In genomic region chr14:73712071-73712506, GRCh38 we compare ENCODE assay signal across 8 cellular contexts. TPM values are rescaled to one million over a fixed set of nuclear protein-coding genes. Genes with fewer than 3 reads are reported as not detected.
A peak's percentile ranks its signal among the peaks of the same experiment; 100 is the strongest.
DNase-seq lines count a peak whose midpoint lies in the region; ATAC-seq, FAIRE-seq and TF ChIP-seq lines count a peak whose summit lies in the region.

No MANE protein-coding gene starts in this region.

- FAIRE-seq in urothelium cell line (lab: Jason Lieb, UNC): peak; percentile 97

- H3K27me3 ChIP-seq in cardiac muscle cell (no peaks in the 10 kb centered on the region), lower lobe of right lung (ENCODE audit: low read depth) (no peaks in the 10 kb centered on the region), body of pancreas (no peaks in the 10 kb centered on the region)

- 55 to 77% methylated on average over 11 of the region's 11 CpGs for WGBS in body of pancreas, 2 donors

- H3K4me1 ChIP-seq in cardiac muscle cell (ENCODE audit: low read depth): peaks cover 4% of the 10 kb centered on the region
- peaks cover 34% of the 10 kb centered on the region for H3K4me1 ChIP-seq in lower lobe of right lung
- peaks cover 21% of the 10 kb centered on the region for H3K4me1 ChIP-seq in body of pancreas

- TF ChIP-seq CTCF in cardiac muscle cell (IDR thresholded peaks at IDR 0.05; ENCODE audit: low read depth, low read length): no peak
- TF ChIP-seq CTCF in astrocyte of the spinal cord (IDR thresholded peaks at IDR 0.05; ENCODE audit: low read depth, low read length): no peak
- TF ChIP-seq CTCF in lower lobe of right lung (IDR thresholded peaks at IDR 0.05): no peak
- TF ChIP-seq CTCF in body of pancreas (IDR thresholded peaks at IDR 0.05): no peak

- intact Hi-C loops in cardiac septum (cut with DNase I): loop anchor here (5.0 kb wide), 2 partner anchors 70 to 75 kb away; partner anchors contain the start of gene DNAL1
- intact Hi-C loops in lower lobe of right lung (cut with DNase I): no loop called here
- intact Hi-C loops in body of pancreas (cut with DNase I): no loop called here

- H3K4me3 ChIP-seq in cardiac muscle cell (peak overlapping the region; percentile 62), astrocyte of the spinal cord (ENCODE audit: low read depth, low read length) (peak overlapping the region; percentile 79), lower lobe of right lung (peak overlapping the region; percentile 88), body of pancreas (no peak overlapping the region)

- in situ Hi-C loops in astrocyte of the spinal cord (cut with HindIII; ENCODE audit: low sequenced_read_pairs): no loop called here

- no peaks in the 10 kb centered on the region for H3K9me3 ChIP-seq in cardiac muscle cell (ENCODE audit: low read depth)
- H3K9me3 ChIP-seq in lower lobe of right lung: no peaks in the 10 kb centered on the region
- no peaks in the 10 kb centered on the region for H3K9me3 ChIP-seq in body of pancreas

- no peak for TF ChIP-seq POLR2A in body of pancreas (IDR thresholded peaks at IDR 0.05)

- DNase-seq in cardiac muscle cell (ENCODE audit: low read depth in 1 of 2, low spot score in 1 of 2) (peak in 1 of 2 donors; percentile 12), cardiac septum (ENCODE audit: low spot score) (no peak), astrocyte of the spinal cord (ENCODE audit: low read depth, low spot score) (no peak), lower lobe of right lung (no peak), urothelium cell line (ENCODE audit: low spot score) (no peak), DMS153 treated with DMSO at 0.1 percent for 48 hours (lab: John Stamatoyannopoulos, UW; ENCODE audit: unreplicated experiment) (no peak), SKM-1 (lab: John Stamatoyannopoulos, UW; ENCODE audit: unreplicated experiment) (no peak), body of pancreas (no peak)

- ATAC-seq in lower lobe of right lung (no peak), body of pancreas (no peak)

- no peak overlapping the region for H3K27ac ChIP-seq in cardiac muscle cell
- peak overlapping the region; percentile 86 for H3K27ac ChIP-seq in lower lobe of right lung
- no peak overlapping the region for H3K27ac ChIP-seq in body of pancreas

- H3K36me3 ChIP-seq in cardiac muscle cell: no peaks in the 10 kb centered on the region
- peaks cover 17% of the 10 kb centered on the region for H3K36me3 ChIP-seq in lower lobe of right lung
- H3K36me3 ChIP-seq in body of pancreas (replicated peaks in 1 of 2; ENCODE audit: insufficient read depth in 1 of 2, low read depth in 2 of 2): no peaks in the 10 kb centered on the region

RNA-seq across cellular contexts. Expression of gene PNMA1, which starts 2.1 kb away (rescaled TPM):
- total RNA-seq in cardiac muscle cell (37.2 and 39.9 TPM in 2 replicates), cardiac septum (45.9 TPM), lower lobe of right lung (24.4 TPM), body of pancreas (1 to 10 TPM; 5.7 to 6.9 TPM)
- 72.4 and 77.4 TPM in 2 replicates for polyA plus RNA-seq in cardiac muscle cell

Comparison
In these comparisons a context has a peak if more than half of its experiments do, and no peak if none do; other contexts are left out.
1. H3K4me3 ChIP-seq: peak in cardiac muscle cell (single experiment), astrocyte of the spinal cord (single experiment) and lower lobe of right lung (single experiment); none in body of pancreas (0 of 2).